In the genomic region with DNA sequence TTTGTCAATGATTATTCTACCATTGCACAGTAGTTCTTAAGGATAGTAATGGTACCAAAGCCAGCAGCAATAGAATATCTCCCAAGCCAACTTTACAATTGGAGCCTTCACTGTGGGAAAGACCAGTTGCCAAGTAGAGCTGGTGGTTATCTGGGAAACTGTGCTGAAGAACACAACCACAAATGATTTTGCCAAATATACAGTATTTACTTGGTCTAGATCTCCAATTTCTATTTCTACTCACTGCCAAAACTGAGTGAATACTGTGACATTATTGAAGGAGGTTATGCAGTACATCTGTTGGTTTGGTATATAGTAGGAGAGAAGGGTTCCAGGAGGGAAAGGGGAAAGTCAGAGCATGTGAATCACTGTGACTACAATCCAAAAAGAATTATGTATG, we compare ENCODE assay signal across 30 cellular contexts. TPM values are rescaled to one million over a fixed set of nuclear protein-coding genes. Genes with fewer than 3 reads are reported as not detected.
DNase-seq lines count a peak whose midpoint lies in the region; ATAC-seq, FAIRE-seq and TF ChIP-seq lines count a peak whose summit lies in the region.
"Had no signal": no experiment of that assay in that cellular context is flagged by ENCODE, and none has a peak within 500 bp of the region (broad histone marks: within the 10 kb centered on the region; RNA-seq: fewer than 3 reads in every experiment).

No MANE protein-coding gene starts in this region.

- TF ChIP-seq CTCF in brain (conservative IDR thresholded peaks at IDR 0.05) (no peak), neural cell (IDR thresholded peaks at IDR 0.05; ENCODE audit: poor library complexity, severe bottlenecking) (no peak)

- H3K9ac ChIP-seq in neural cell (ENCODE audit: low read length), result no peak overlapping the region

- no peaks in the 10 kb centered on the region for H4K20me1 ChIP-seq in neural cell (ENCODE audit: insufficient read depth)

- no peak for TF ChIP-seq RAD21 in neural cell (conservative IDR thresholded peaks at IDR 0.05)

- H3K36me3 ChIP-seq in neural cell (ENCODE audit: insufficient read depth, low read length), result no peaks in the 10 kb centered on the region
- H3K36me3 ChIP-seq in effector memory CD4-positive, alpha-beta T cell (ENCODE audit: control insufficient read depth, insufficient read depth, low read length), result no peaks in the 10 kb centered on the region
- H3K36me3 ChIP-seq: spleen, thyroid gland had no signal

- peaks cover 45% of the 10 kb centered on the region for H3K36me3 Mint-ChIP-seq in activated T-cell treated with anti-CD3 and anti-CD28 coated beads, Interleukin-2, amount 50 U/mL, for 24 hours (ENCODE audit: low read depth)
- H3K36me3 Mint-ChIP-seq in brain, result peaks cover 39% of the 10 kb centered on the region

- peak overlapping the region; percentile 92 for H3K4me3 ChIP-seq in neural cell (ENCODE audit: low read length)
- H3K4me3 ChIP-seq in effector memory CD4-positive, alpha-beta T cell (ENCODE audit: insufficient read depth, low read depth, low read length, poor library complexity, severe bottlenecking), result no peak overlapping the region
- H3K4me3 ChIP-seq: SJSA1, spleen, thyroid gland had no signal

- peaks cover 57% of the 10 kb centered on the region for H3K4me1 Mint-ChIP-seq in activated T-cell treated with anti-CD3 and anti-CD28 coated beads, Interleukin-2, amount 50 U/mL, for 24 hours (ENCODE audit: low read depth)
- peaks cover 51% of the 10 kb centered on the region for H3K4me1 Mint-ChIP-seq in brain

- no peaks in the 10 kb centered on the region for H3F3A ChIP-seq in neural cell (ENCODE audit: insufficient read depth, low read length, poor library complexity, severe bottlenecking)

- no peak overlapping the region for H3K27ac ChIP-seq in neural cell (ENCODE audit: low read length)
- no peak overlapping the region for H3K27ac ChIP-seq in effector memory CD4-positive, alpha-beta T cell (ENCODE audit: insufficient read depth, low read length, poor library complexity, severe bottlenecking)
- H3K27ac ChIP-seq: SJSA1, thyroid gland had no signal

- H3K4me1 ChIP-seq in effector memory CD4-positive, alpha-beta T cell (ENCODE audit: control insufficient read depth, insufficient read depth, low read length, poor library complexity, severe bottlenecking), result peaks cover 3% of the 10 kb centered on the region
- H3K4me1 ChIP-seq: SJSA1 had no signal

- H3K79me2 ChIP-seq in neural cell (replicated peaks; ENCODE audit: insufficient read depth, low read length), result peaks cover 87% of the 10 kb centered on the region

- H3K27ac Mint-ChIP-seq in activated T-cell treated with anti-CD3 and anti-CD28 coated beads, Interleukin-2, amount 50 U/mL, for 24 hours, result peak overlapping the region; percentile 58
- peak overlapping the region in 3 of 5 experiments; percentile 10 to 75 (median 27) for H3K27ac Mint-ChIP-seq in brain
- H3K27ac Mint-ChIP-seq: activated B cell treated with CpG ODN at 0.5 μM for 24 hours; activated CD8-positive, alpha-beta memory T cell treated with anti-CD3 and anti-CD28 coated beads, Interleukin-2, amount 10 ng/mL, durations not matched to agents 7 days and 5 days; activated naive CD4-positive, alpha-beta T cell treated with anti-CD3 and anti-CD28 coated beads, Interleukin-2, amount 50 U/mL, for 72 hours; activated T-helper 2 cell treated with anti-CD3 and anti-CD28 coated beads, Interferon-gamma antibody, Interleukin-2, Interleukin-4, amounts not matched to agents 10 μg/mL and 5 μg/mL and 100 μg/mL, durations not matched to agents 14 hours and 24 hours and 36 hours; CD4-positive, alpha-beta T cell had no signal

- peak; percentile 31 for FAIRE-seq in GM19239 (lab: Jason Lieb, UNC)
- FAIRE-seq: GM18507, H1 had no signal

- H3K27me3 Mint-ChIP-seq in activated T-cell treated with anti-CD3 and anti-CD28 coated beads, Interleukin-2, amount 50 U/mL, for 24 hours, result no peaks in the 10 kb centered on the region
- peaks cover 13% of the 10 kb centered on the region for H3K27me3 Mint-ChIP-seq in brain
- H3K27me3 Mint-ChIP-seq: activated B cell treated with CpG ODN at 0.5 μM for 24 hours; activated CD8-positive, alpha-beta memory T cell treated with anti-CD3 and anti-CD28 coated beads, Interleukin-2, amount 10 ng/mL, durations not matched to agents 7 days and 5 days; CD4-positive, alpha-beta T cell; effector memory CD8-positive, alpha-beta T cell; stimulated activated naive CD8-positive, alpha-beta T cell treated with anti-CD3 and anti-CD28 coated beads, Interleukin-15, amount 100 ng/mL, for 72 hours had no signal

- H3K27me3 ChIP-seq in neural cell (ENCODE audit: insufficient read depth, low read depth, low read length), result no peaks in the 10 kb centered on the region
- H3K27me3 ChIP-seq in effector memory CD4-positive, alpha-beta T cell (replicated peaks; ENCODE audit: control insufficient read depth, insufficient read depth, low read length, poor library complexity, severe bottlenecking), result no peaks in the 10 kb centered on the region
- H3K27me3 ChIP-seq: SJSA1, spleen, thyroid gland had no signal

- H3K9me3 Mint-ChIP-seq in activated T-cell treated with anti-CD3 and anti-CD28 coated beads, Interleukin-2, amount 50 U/mL, for 24 hours, result no peaks in the 10 kb centered on the region
- H3K9me3 Mint-ChIP-seq in brain, result peaks cover 0 to 5% (median 2%) of the 10 kb centered on the region in 5 experiments
- H3K9me3 Mint-ChIP-seq: activated B cell treated with CpG ODN at 0.5 μM for 24 hours; activated naive CD4-positive, alpha-beta T cell treated with anti-CD3 and anti-CD28 coated beads, Interleukin-2, amount 50 U/mL, for 72 hours; activated T-helper 2 cell treated with anti-CD3 and anti-CD28 coated beads, Interferon-gamma antibody, Interleukin-2, Interleukin-4, amounts not matched to agents 10 μg/mL and 5 μg/mL and 100 μg/mL, durations not matched to agents 14 hours and 24 hours and 36 hours; CD4-positive, alpha-beta T cell; effector memory CD8-positive, alpha-beta T cell; stimulated activated naive CD8-positive, alpha-beta T cell treated with anti-CD3 and anti-CD28 coated beads, Interleukin-15, amount 100 ng/mL, for 72 hours had no signal

- no peak overlapping the region for H2AFZ ChIP-seq in neural cell (ENCODE audit: low read depth, low read length)

- H3K4me2 ChIP-seq in neural cell (ENCODE audit: low read length), result peak overlapping the region; percentile 68

- no peak for DNase-seq in activated T-cell treated with anti-CD3 and anti-CD28 coated beads, Interleukin-2, amount 50 U/mL, for 24 hours
- DNase-seq in activated T-cell treated with anti-CD3 and anti-CD28 coated beads for 4 hours (no peak), GM19239 (ENCODE audit: insufficient read length, low spot score) (no peak)
- no peak for DNase-seq in effector memory CD4-positive, alpha-beta T cell
- DNase-seq: activated B cell treated with CpG ODN at 0.5 μM for 24 hours; activated CD4-positive, alpha-beta T cell treated with anti-CD3 and anti-CD28 coated beads, Interleukin-2, amount 50 U/mL, for 1 hour; activated CD8-positive, alpha-beta memory T cell treated with anti-CD3 and anti-CD28 coated beads, Interleukin-2, amount 10 ng/mL, durations not matched to agents 7 days and 5 days; CD4-positive, alpha-beta T cell; central memory CD4-positive, alpha-beta T cell; cortex of kidney; DND-41; effector memory CD8-positive, alpha-beta T cell; hippocampal formation; NCI-H1048; NCI-H1694; NCI-H774; right cardiac atrium; RPMI8226; spleen; stimulated activated naive CD8-positive, alpha-beta T cell treated with anti-CD3 and anti-CD28 coated beads, Interleukin-15, amount 100 ng/mL, for 72 hours; thyroid gland had no signal

- ATAC-seq in GM21360 (IDR thresholded peaks at IDR 0.05; ENCODE audit: unreplicated experiment) (no peak), GM18909 (IDR thresholded peaks at IDR 0.05; ENCODE audit: poor library complexity, unreplicated experiment) (no peak)
- ATAC-seq: activated CD8-positive, alpha-beta memory T cell treated with anti-CD3 and anti-CD28 coated beads, Interleukin-2, amount 10 ng/mL, durations not matched to agents 7 days and 5 days; activated naive CD4-positive, alpha-beta T cell treated with anti-CD3 and anti-CD28 coated beads, Interleukin-2, amount 50 U/mL, for 72 hours; effector memory CD8-positive, alpha-beta T cell; right cardiac atrium; stimulated activated naive CD8-positive, alpha-beta T cell treated with anti-CD3 and anti-CD28 coated beads, Interleukin-15, amount 100 ng/mL, for 72 hours had no signal

- no peaks in the 10 kb centered on the region for H3K9me3 ChIP-seq in neural cell (ENCODE audit: low read length)
- H3K9me3 ChIP-seq in effector memory CD4-positive, alpha-beta T cell (ENCODE audit: control insufficient read depth, low read length), result no peaks in the 10 kb centered on the region
- H3K9me3 ChIP-seq: SJSA1, spleen, thyroid gland had no signal

- H3K9me2 ChIP-seq in neural cell (ENCODE audit: insufficient read depth, low read length), result no peaks in the 10 kb centered on the region

- no peak overlapping the region for H3K4me3 Mint-ChIP-seq in activated T-cell treated with anti-CD3 and anti-CD28 coated beads, Interleukin-2, amount 50 U/mL, for 24 hours
- peak overlapping the region in 4 of 5 experiments; percentile 21 to 98 (median 94) for H3K4me3 Mint-ChIP-seq in brain
- H3K4me3 Mint-ChIP-seq: activated B cell treated with CpG ODN at 0.5 μM for 24 hours; activated CD8-positive, alpha-beta memory T cell treated with anti-CD3 and anti-CD28 coated beads, Interleukin-2, amount 10 ng/mL, durations not matched to agents 7 days and 5 days; effector memory CD8-positive, alpha-beta T cell had no signal

- TF ChIP-seq EP300 in neural cell (conservative IDR thresholded peaks at IDR 0.05; ENCODE audit: poor library complexity, severe bottlenecking), result no peak

TF ChIP-seq in neural cell, 6 proteins besides CTCF, POLR2A, EP300 and RAD21 (continues in another document):
- no peak for TF ChIP-seq POLR2AphosphoS5 (IDR thresholded peaks at IDR 0.05)
- TF ChIP-seq TAF1 (IDR thresholded peaks at IDR 0.05; ENCODE audit: low read depth), result no peak
- no peak for TF ChIP-seq EZH2 (IDR thresholded peaks at IDR 0.05; ENCODE audit: borderline replicate concordance, insufficient read depth, low read length, poor library complexity, severe bottlenecking)
- TF ChIP-seq MXI1 (conservative IDR thresholded peaks at IDR 0.05; ENCODE audit: poor library complexity, severe bottlenecking), result no peak

RNA-seq across cellular contexts. Expression of gene TET2, which starts 3.8 kb away (rescaled TPM):
- 1.6 TPM for polyA plus RNA-seq in brain (ENCODE audit: insufficient read depth, low read depth, low replicate concordance)
- polyA plus RNA-seq in neural cell, result 27.1 TPM in 2 replicates
- 132 and 160 TPM in 2 replicates for polyA minus RNA-seq in neural cell

Comparison
In these comparisons a context has a peak if more than half of its experiments do, and no peak if none do; other contexts are left out.
1. RNA of gene TET2, which starts 3.8 kb away (polyA plus RNA-seq): 27.1 TPM in neural cell; 1.6 TPM in brain (single experiment); every median in the first group is over 10 times any median in the second.